ENCODE assay signal across 24 cellular contexts in genomic region chr3:53085476-53085875, GRCh38.
"Had no signal": no experiment of that assay in that cellular context is flagged by ENCODE, and none has a peak within 500 bp of the region (broad histone marks: within the 10 kb centered on the region; RNA-seq: fewer than 3 reads in every experiment).

No MANE protein-coding gene starts in this region.

- H3K9me3 Mint-ChIP-seq: activated CD4-positive, alpha-beta memory T cell treated with anti-CD3 and anti-CD28 coated beads for 36 hours; activated CD4-positive, alpha-beta T cell treated with anti-CD3 and anti-CD28 coated beads, Interleukin-2, amount 10 ng/mL, durations not matched to agents 7 days and 5 days; activated naive CD4-positive, alpha-beta T cell treated with anti-CD3 and anti-CD28 coated beads for 36 hours; activated T-helper 1 cell treated with anti-CD3 and anti-CD28 coated beads, Interleukin-12 subunit alpha, Interleukin-12 subunit beta, Interleukin-2, Interleukin-4 antibody, amounts not matched to agents 30 ng/mL and 10 ng/mL and 1 ng/mL, durations not matched to agents 14 hours and 24 hours and 36 hours had no signal

- H3K4me1 Mint-ChIP-seq: activated CD4-positive, alpha-beta T cell treated with anti-CD3 and anti-CD28 coated beads, Interleukin-2, amount 10 ng/mL, durations not matched to agents 7 days and 5 days had no signal

- H3K27me3 Mint-ChIP-seq: activated CD4-positive, alpha-beta memory T cell treated with anti-CD3 and anti-CD28 coated beads for 36 hours; activated CD4-positive, alpha-beta T cell treated with anti-CD3 and anti-CD28 coated beads, Interleukin-2, amount 10 ng/mL, durations not matched to agents 7 days and 5 days; activated naive CD8-positive, alpha-beta T cell had no signal

- ATAC-seq: Panc1, Right ventricle myocardium inferior had no signal

- H3K27ac Mint-ChIP-seq: activated CD4-positive, alpha-beta memory T cell treated with anti-CD3 and anti-CD28 coated beads for 36 hours; activated CD4-positive, alpha-beta T cell treated with anti-CD3 and anti-CD28 coated beads, Interleukin-2, amount 10 ng/mL, durations not matched to agents 7 days and 5 days; activated naive CD4-positive, alpha-beta T cell treated with anti-CD3 and anti-CD28 coated beads for 36 hours; activated naive CD8-positive, alpha-beta T cell; activated T-helper 1 cell treated with anti-CD3 and anti-CD28 coated beads, Interleukin-12 subunit alpha, Interleukin-12 subunit beta, Interleukin-2, Interleukin-4 antibody, amounts not matched to agents 30 ng/mL and 10 ng/mL and 1 ng/mL, durations not matched to agents 14 hours and 24 hours and 36 hours had no signal

- H3K4me3 Mint-ChIP-seq: activated CD4-positive, alpha-beta memory T cell treated with anti-CD3 and anti-CD28 coated beads for 36 hours; activated CD4-positive, alpha-beta T cell treated with anti-CD3 and anti-CD28 coated beads, Interleukin-2, amount 10 ng/mL, durations not matched to agents 7 days and 5 days; activated naive CD4-positive, alpha-beta T cell treated with anti-CD3 and anti-CD28 coated beads for 36 hours; activated naive CD8-positive, alpha-beta T cell; activated T-helper 1 cell treated with anti-CD3 and anti-CD28 coated beads, Interleukin-12 subunit alpha, Interleukin-12 subunit beta, Interleukin-2, Interleukin-4 antibody, amounts not matched to agents 30 ng/mL and 10 ng/mL and 1 ng/mL, durations not matched to agents 14 hours and 24 hours and 36 hours had no signal

- H3K36me3 Mint-ChIP-seq: activated naive CD8-positive, alpha-beta T cell had no signal

- DNase-seq: activated CD4-positive, alpha-beta memory T cell treated with anti-CD3 and anti-CD28 coated beads for 36 hours; activated CD4-positive, alpha-beta T cell treated with anti-CD3 and anti-CD28 coated beads, Interleukin-2, amount 10 ng/mL, durations not matched to agents 7 days and 5 days; activated CD4-positive, CD25-positive, alpha-beta regulatory T cell; activated gamma-delta T cell; activated naive CD4-positive, alpha-beta T cell treated with anti-CD3 and anti-CD28 coated beads for 36 hours; caudate nucleus; MG63; MV-4-11; NCI-H1092 treated with DMSO at 0.1 percent for 48 hours; NCI-H1417 treated with DMSO at 0.1 percent for 48 hours; NCI-H1694 treated with DMSO at 0.1 percent for 48 hours; NCI-H2029 treated with DMSO at 0.1 percent for 48 hours; NCI-H345; NCI-H510A; NCI-H526 treated with DMSO at 0.1 percent for 48 hours; NCI-H82; RPMI8226; SJCRH30; SK-N-SH; T-helper 1 cell had no signal
